22 cellular contexts compared by ENCODE assay signal in genomic region chr5:172616136-172616535, GRCh38.
"Had no signal": no experiment of that assay in that cellular context is flagged by ENCODE, and none has a peak within 500 bp of the region (broad histone marks: within the 10 kb centered on the region; RNA-seq: fewer than 3 reads in every experiment).

No MANE protein-coding gene starts in this region.

- H3K9me3 ChIP-seq: pancreas, prostate gland had no signal

- H3K36me3 Mint-ChIP-seq: activated CD4-positive, alpha-beta memory T cell treated with anti-CD3 and anti-CD28 coated beads for 36 hours; activated naive CD4-positive, alpha-beta T cell treated with anti-CD3 and anti-CD28 coated beads, Interleukin-2, amount 10 ng/mL, durations not matched to agents 7 days and 5 days; activated naive CD8-positive, alpha-beta T cell treated with anti-CD3 and anti-CD28 coated beads, Interleukin-2, amount 10 ng/mL, durations not matched to agents 7 days and 5 days; type B pancreatic cell had no signal

- H3K27me3 Mint-ChIP-seq: type B pancreatic cell had no signal

- H3K4me3 ChIP-seq: lung, pancreas, prostate gland, spleen, thoracic aorta had no signal

- H3K27me3 ChIP-seq: pancreas had no signal

- H3K9me3 Mint-ChIP-seq: activated naive CD4-positive, alpha-beta T cell treated with anti-CD3 and anti-CD28 coated beads, Interleukin-2, amount 10 ng/mL, durations not matched to agents 7 days and 5 days; activated naive CD8-positive, alpha-beta T cell treated with anti-CD3 and anti-CD28 coated beads, Interleukin-2, amount 10 ng/mL, durations not matched to agents 7 days and 5 days; activated T-helper 1 cell treated with anti-CD3 and anti-CD28 coated beads, Interleukin-12 subunit alpha, Interleukin-12 subunit beta, Interleukin-2, Interleukin-4 antibody, amounts not matched to agents 30 ng/mL and 10 ng/mL and 1 ng/mL, durations not matched to agents 14 hours and 24 hours and 36 hours; endodermal cell had no signal

- H3K27ac ChIP-seq: pancreas, spleen, thoracic aorta had no signal

- DNase-seq: activated CD4-positive, alpha-beta memory T cell treated with anti-CD3 and anti-CD28 coated beads for 36 hours; activated CD4-positive, alpha-beta T cell treated with anti-CD3 and anti-CD28 coated beads, Interleukin-2, amount 10 ng/mL, durations not matched to agents 24 days and 14 days; activated CD4-positive, CD25-positive, alpha-beta regulatory T cell treated with anti-CD3 and anti-CD28 coated beads, Interleukin-2, amount 50 U/mL, for 72 hours; activated CD8-positive, alpha-beta memory T cell treated with anti-CD3 and anti-CD28 coated beads, Interleukin-2, amount 50 U/mL, for 4 hours; activated gamma-delta T cell; activated naive CD4-positive, alpha-beta T cell treated with anti-CD3 and anti-CD28 coated beads, Interleukin-2, amount 10 ng/mL, durations not matched to agents 7 days and 5 days; activated naive CD8-positive, alpha-beta T cell treated with anti-CD3 and anti-CD28 coated beads, Interleukin-2, amount 10 ng/mL, durations not matched to agents 7 days and 5 days; activated T-cell treated with anti-CD3 and anti-CD28 coated beads, Interleukin-2, amount 50 U/mL, for 1 hour; amygdala; central memory CD4-positive, alpha-beta T cell; endodermal cell; retina; stimulated activated naive CD4-positive, alpha-beta T cell treated with Interleukin-2 at 50 U/mL for 16 hours; T-helper 2 cell had no signal

- H3K27ac Mint-ChIP-seq: activated CD4-positive, alpha-beta memory T cell treated with anti-CD3 and anti-CD28 coated beads for 36 hours; activated CD4-positive, alpha-beta T cell treated with anti-CD3 and anti-CD28 coated beads, Interleukin-2, amount 10 ng/mL, durations not matched to agents 24 days and 14 days; activated naive CD4-positive, alpha-beta T cell treated with anti-CD3 and anti-CD28 coated beads, Interleukin-2, amount 10 ng/mL, durations not matched to agents 7 days and 5 days; activated naive CD8-positive, alpha-beta T cell treated with anti-CD3 and anti-CD28 coated beads, Interleukin-2, amount 10 ng/mL, durations not matched to agents 7 days and 5 days; activated T-helper 1 cell treated with anti-CD3 and anti-CD28 coated beads, Interleukin-12 subunit alpha, Interleukin-12 subunit beta, Interleukin-2, Interleukin-4 antibody, amounts not matched to agents 30 ng/mL and 10 ng/mL and 1 ng/mL, durations not matched to agents 14 hours and 24 hours and 36 hours; endodermal cell; type B pancreatic cell had no signal

- H3K4me1 Mint-ChIP-seq: activated CD4-positive, alpha-beta T cell treated with anti-CD3 and anti-CD28 coated beads, Interleukin-2, amount 10 ng/mL, durations not matched to agents 24 days and 14 days; activated naive CD4-positive, alpha-beta T cell treated with anti-CD3 and anti-CD28 coated beads, Interleukin-2, amount 10 ng/mL, durations not matched to agents 7 days and 5 days; activated naive CD8-positive, alpha-beta T cell treated with anti-CD3 and anti-CD28 coated beads, Interleukin-2, amount 10 ng/mL, durations not matched to agents 7 days and 5 days; endodermal cell had no signal

- ATAC-seq: esophagus mucosa had no signal

- H3K4me3 Mint-ChIP-seq: activated CD4-positive, alpha-beta memory T cell treated with anti-CD3 and anti-CD28 coated beads for 36 hours; activated CD4-positive, alpha-beta T cell treated with anti-CD3 and anti-CD28 coated beads, Interleukin-2, amount 10 ng/mL, durations not matched to agents 24 days and 14 days; activated naive CD4-positive, alpha-beta T cell treated with anti-CD3 and anti-CD28 coated beads, Interleukin-2, amount 10 ng/mL, durations not matched to agents 7 days and 5 days; activated naive CD8-positive, alpha-beta T cell treated with anti-CD3 and anti-CD28 coated beads, Interleukin-2, amount 10 ng/mL, durations not matched to agents 7 days and 5 days; activated T-helper 1 cell treated with anti-CD3 and anti-CD28 coated beads, Interleukin-12 subunit alpha, Interleukin-12 subunit beta, Interleukin-2, Interleukin-4 antibody, amounts not matched to agents 30 ng/mL and 10 ng/mL and 1 ng/mL, durations not matched to agents 14 hours and 24 hours and 36 hours; endodermal cell; type B pancreatic cell had no signal

- H3K36me3 ChIP-seq: pancreas, prostate gland, spleen, thoracic aorta had no signal

- H3K4me1 ChIP-seq: pancreas, prostate gland, spleen had no signal
